ENCODE assay signal across 24 cellular contexts in genomic region chr2:11005032-11005431, GRCh38.
DNase-seq lines count a peak whose midpoint lies in the region; ATAC-seq, FAIRE-seq and TF ChIP-seq lines count a peak whose summit lies in the region.
"Had no signal": no experiment of that assay in that cellular context is flagged by ENCODE, and none has a peak within 500 bp of the region (broad histone marks: within the 10 kb centered on the region; RNA-seq: fewer than 3 reads in every experiment).

No MANE protein-coding gene starts in this region.

- no peak overlapping the region for H4K8ac ChIP-seq in H1 (ENCODE audit: extremely low read depth, insufficient read depth, low read length)

- no peak overlapping the region for H4K91ac ChIP-seq in H1 (replicated peaks; ENCODE audit: insufficient read length, low read length)

- no peak for TF ChIP-seq POLR2A in H1 (IDR thresholded peaks at IDR 0.05; ENCODE audit: control extremely low read depth in 1 of 2, low read depth in 2 of 2, low read length in 2 of 2)

- no peak for TF ChIP-seq RAD21 in H1 (IDR thresholded peaks at IDR 0.05 in 1 of 2, conservative IDR thresholded peaks at IDR 0.05 in 1 of 2; ENCODE audit: low read depth in 2 of 2, low read length in 2 of 2)

- H3K4ac ChIP-seq in H1 (replicated peaks; ENCODE audit: insufficient read length, low read depth, low read length), result no peak overlapping the region

- H3F3A ChIP-seq in neural progenitor cell (ENCODE audit: low read depth) (no peaks in the 10 kb centered on the region), MM.1S (ENCODE audit: insufficient read depth, low read length) (no peaks in the 10 kb centered on the region)

- H4K20me1 ChIP-seq in H1 (replicated peaks in 1 of 2; ENCODE audit: control insufficient read depth in 1 of 2, insufficient read depth in 2 of 2, low read length in 2 of 2), result no peaks in the 10 kb centered on the region
- no peaks in the 10 kb centered on the region for H4K20me1 ChIP-seq in neural progenitor cell (ENCODE audit: low read depth)
- no peaks in the 10 kb centered on the region for H4K20me1 ChIP-seq in MM.1S (ENCODE audit: insufficient read depth, low read length)
- H4K20me1 ChIP-seq: BLaER1 treated with 17β-estradiol and CSF1 and Interleukin-3, amounts not matched to agents 10 nM and 100 nM had no signal

- TF ChIP-seq EP300 in H1 (IDR thresholded peaks at IDR 0.05; ENCODE audit: borderline replicate concordance in 1 of 2, low read depth in 2 of 2, low read length in 2 of 2), result no peak

- H3K79me1 ChIP-seq in H1 (ENCODE audit: low read depth, low read length), result no peaks in the 10 kb centered on the region

- H3K27ac ChIP-seq in HUES48 (ENCODE audit: low read depth, low read length), result peak overlapping the region; percentile 68
- H3K27ac ChIP-seq in H1 (ENCODE audit: low read depth, low read length), result no peak overlapping the region
- H3K27ac ChIP-seq in neural progenitor cell, result no peak overlapping the region
- no peak overlapping the region for H3K27ac ChIP-seq in MM.1S (ENCODE audit: low read length)
- H3K27ac ChIP-seq in left lung, result no peak overlapping the region
- H3K27ac ChIP-seq: 22Rv1, A549, C4-2B had no signal

- H3K9me2 ChIP-seq in MM.1S (replicated peaks; ENCODE audit: insufficient read depth, low read length), result no peaks in the 10 kb centered on the region

- no peak overlapping the region for H3K4me2 ChIP-seq in H1 (ENCODE audit: insufficient read depth in 1 of 2, low read depth in 2 of 2, low read length in 2 of 2)
- H3K4me2 ChIP-seq in neural progenitor cell, result no peak overlapping the region
- H3K4me2 ChIP-seq in MM.1S (ENCODE audit: low read depth, low read length), result no peak overlapping the region
- H3K4me2 ChIP-seq: A549 had no signal

- peaks cover 39% of the 10 kb centered on the region for H3K4me1 Mint-ChIP-seq in neural progenitor cell
- H3K4me1 Mint-ChIP-seq: B cell had no signal

- CTCF ChIA-PET in H1 (lab: Charles Lee; ENCODE audit: partially characterized antibody), result interaction anchor here (0.6 to 2.3 kb wide), 7 partner anchors 16 to 173 kb away, joined by 3 to 11 read pairs (median 3); no protein-coding TSS in a partner anchor

- H2BK120ac ChIP-seq in H1 (replicated peaks; ENCODE audit: low read depth, low read length), result no peak overlapping the region

- H3K27ac Mint-ChIP-seq in neural progenitor cell, result peak overlapping the region; percentile 25
- H3K27ac Mint-ChIP-seq: B cell; CD4-positive, alpha-beta T cell; CD8-positive, alpha-beta T cell had no signal

- H3K23me2 ChIP-seq in H1 (ENCODE audit: low read depth, low read length), result no peaks in the 10 kb centered on the region

- ATAC-seq in Right ventricle myocardium inferior (no peak), left lung (no peak)
- ATAC-seq: A549; CD8-positive, alpha-beta T cell had no signal

- intact Hi-C loops in cardiac septum (cut with DNase I) (no loop called here), Right ventricle myocardium inferior (cut with DNase I) (no loop called here), left lung (cut with DNase I) (no loop called here)

- no peak overlapping the region for H2BK15ac ChIP-seq in H1 (ENCODE audit: low read length)

- no peaks in the 10 kb centered on the region for H3K36me3 Mint-ChIP-seq in neural progenitor cell
- H3K36me3 Mint-ChIP-seq: CD8-positive, alpha-beta T cell had no signal

- 89% methylated on average over 5 of the region's 5 CpGs; no CpG with 5 or more reads in 1 of the 2 experiments for WGBS in H1 (ENCODE audit: extremely low coverage in 1 of 2, insufficient coverage in 1 of 2, insufficient read length in 1 of 2, insufficient replicate concordance in 2 of 2, low coverage in 1 of 2, low lambda C conversion rate in 2 of 2, missing lambda C conversion rate in 1 of 2), 2 experiments

- no peak overlapping the region for H4K5ac ChIP-seq in H1 (ENCODE audit: insufficient read length, low read depth, low read length)

- POLR2A ChIA-PET in H1 (lab: Charles Lee; ENCODE audit: partially characterized antibody), result interaction anchor here (1.4 to 1.5 kb wide), 2 partner anchors 12 to 22 kb away, joined by 3 read pairs; no protein-coding TSS in a partner anchor

- H3K9ac ChIP-seq in HUES48 (ENCODE audit: low read depth, low read length) (no peak overlapping the region), H1 (replicated peaks in 1 of 4; ENCODE audit: extremely low read depth in 1 of 4, low read depth in 3 of 4, low read length in 3 of 4) (no peak overlapping the region), neural progenitor cell (no peak overlapping the region), MM.1S (ENCODE audit: low read length) (no peak overlapping the region)
- H3K9ac ChIP-seq: BLaER1 treated with 17β-estradiol and CSF1 and Interleukin-3, amounts not matched to agents 10 nM and 100 nM had no signal

- no peak for FAIRE-seq in H1 (lab: Jason Lieb, UNC)
- FAIRE-seq: A549, D721Med, G401.6, GM12891, GM19239 had no signal

- H3K4me3 ChIP-seq in HUES48 (ENCODE audit: low read depth, low read length) (no peak overlapping the region), H1 (ENCODE audit: extremely low read depth in 1 of 4, insufficient read depth in 2 of 4, low read depth in 3 of 4, low read length in 4 of 4) (no peak overlapping the region), neural progenitor cell (no peak overlapping the region), MM.1S (ENCODE audit: low read length) (no peak overlapping the region), left lung (no peak overlapping the region)
- H3K4me3 ChIP-seq: A549; BLaER1 treated with 17β-estradiol and CSF1 and Interleukin-3, amounts not matched to agents 10 nM and 100 nM had no signal

- TF ChIP-seq CTCF in H1 (IDR thresholded peaks at IDR 0.05; ENCODE audit: control extremely low read depth in 1 of 3, insufficient read depth in 1 of 3, low read depth in 1 of 3, low read length in 3 of 3) (no peak), neural progenitor cell (IDR thresholded peaks at IDR 0.05) (no peak), MM.1S (IDR thresholded peaks at IDR 0.05; ENCODE audit: low read length) (no peak), left lung (IDR thresholded peaks at IDR 0.05) (no peak)

- H3K18ac ChIP-seq in H1 (ENCODE audit: extremely low read depth, low read length), result no peak overlapping the region

- H2BK5ac ChIP-seq in H1 (ENCODE audit: low read depth, low read length), result 0 out of 2 replicates have a peak overlapping the region, but pooled peaks have one; percentile 60

- no peak overlapping the region for H3K4me3 Mint-ChIP-seq in neural progenitor cell
- H3K4me3 Mint-ChIP-seq: B cell; CD4-positive, alpha-beta T cell; CD8-positive, alpha-beta T cell had no signal

- H3K79me2 ChIP-seq in H1 (ENCODE audit: control insufficient read depth in 1 of 2, insufficient read depth in 2 of 2, low read length in 2 of 2) (no peaks in the 10 kb centered on the region), neural progenitor cell (ENCODE audit: low read depth) (no peaks in the 10 kb centered on the region), MM.1S (ENCODE audit: low read length) (no peaks in the 10 kb centered on the region)

- H3K4me1 ChIP-seq in HUES48 (ENCODE audit: control insufficient read depth, insufficient read depth, low read length) (peaks cover 8% of the 10 kb centered on the region; the same call in 1 of the 2 replicates), H1 (replicated peaks in 1 of 4; ENCODE audit: control insufficient read depth in 3 of 4, insufficient read depth in 4 of 4, low read length in 3 of 4) (peaks cover 0 to 4% (median 0%) of the 10 kb centered on the region in 4 experiments; a peak in 1 of 7 replicates), neural progenitor cell (no peaks in the 10 kb centered on the region), MM.1S (ENCODE audit: low read length) (no peaks in the 10 kb centered on the region), left lung (no peaks in the 10 kb centered on the region)
- H3K4me1 ChIP-seq: A549, Caco-2 had no signal

- peaks cover 20% of the 10 kb centered on the region for H3K27me3 Mint-ChIP-seq in neural progenitor cell (ENCODE audit: insufficient read depth, low read depth)

- H2BK12ac ChIP-seq in H1 (ENCODE audit: low read depth, low read length), result no peak overlapping the region

- no peaks in the 10 kb centered on the region for H3K36me3 ChIP-seq in HUES48 (ENCODE audit: control insufficient read depth, insufficient read depth, low read length)
- no peaks in the 10 kb centered on the region; a peak in 1 of 8 replicates for H3K36me3 ChIP-seq in H1 (ENCODE audit: control insufficient read depth in 2 of 4, insufficient read depth in 4 of 4, low read length in 3 of 4)
- no peaks in the 10 kb centered on the region for H3K36me3 ChIP-seq in neural progenitor cell
- H3K36me3 ChIP-seq in MM.1S (replicated peaks; ENCODE audit: insufficient read depth, low read length), result no peaks in the 10 kb centered on the region
- no peaks in the 10 kb centered on the region for H3K36me3 ChIP-seq in left lung
- H3K36me3 ChIP-seq: BLaER1 treated with 17β-estradiol and CSF1 and Interleukin-3, amounts not matched to agents 10 nM and 100 nM had no signal

- peak; percentile 53 for DNase-seq in cardiac septum (ENCODE audit: low spot score)
- DNase-seq in Right ventricle myocardium inferior (ENCODE audit: missing footprints), result no peak
- DNase-seq in H1 (ENCODE audit: low read depth in 1 of 2, low spot score in 2 of 2), result no peak
- no peak for DNase-seq in neural progenitor cell (ENCODE audit: low spot score)
- no peak for DNase-seq in stimulated activated CD4-positive, alpha-beta T cell treated with anti-CD3 and anti-CD28 coated beads, Interleukin-2, amount 100 ng/mL, for 24 hours
- DNase-seq in MM.1S, result no peak
- DNase-seq in left lung, result no peak
- DNase-seq: AML-193; Caco-2; Calu3; CD4-positive, alpha-beta T cell; CD8-positive, alpha-beta T cell; DMS79 treated with DMSO at 0.1 percent for 48 hours; GF-D8 had no signal

- H3K27me3 ChIP-seq in HUES48 (ENCODE audit: control insufficient read depth, insufficient read depth, low read length) (no peaks in the 10 kb centered on the region), H1 (replicated peaks in 1 of 4; ENCODE audit: control insufficient read depth in 3 of 4, extremely low read depth in 1 of 4, insufficient read depth in 3 of 4, low read length in 3 of 4) (no peaks in the 10 kb centered on the region), neural progenitor cell (no peaks in the 10 kb centered on the region), MM.1S (replicated peaks; ENCODE audit: insufficient read depth, low read length) (no peaks in the 10 kb centered on the region), left lung (peaks cover 0 to 9% of the 10 kb centered on the region in 2 donors)
- H3K27me3 ChIP-seq: BLaER1 treated with 17β-estradiol and CSF1 and Interleukin-3, amounts not matched to agents 10 nM and 100 nM had no signal

- H3K14ac ChIP-seq in H1 (ENCODE audit: insufficient read length), result no peak overlapping the region

- H3K56ac ChIP-seq in H1 (replicated peaks; ENCODE audit: insufficient read length, low read depth, low read length), result no peak overlapping the region

- no peak overlapping the region for H2BK20ac ChIP-seq in H1 (ENCODE audit: low read length)

- H2AFZ ChIP-seq in H1 (ENCODE audit: low read length) (no peak overlapping the region), neural progenitor cell (replicated peaks) (no peak overlapping the region), MM.1S (ENCODE audit: low read length) (no peak overlapping the region)

- H3K9me3 Mint-ChIP-seq in neural progenitor cell, result peaks cover 2% of the 10 kb centered on the region
- H3K9me3 Mint-ChIP-seq: CD4-positive, alpha-beta T cell; CD8-positive, alpha-beta T cell had no signal

- H3K9me3 ChIP-seq in HUES48 (ENCODE audit: control insufficient read depth, insufficient read depth, low read length), result peaks cover 4% of the 10 kb centered on the region
- no peaks in the 10 kb centered on the region for H3K9me3 ChIP-seq in H1 (ENCODE audit: insufficient read depth in 2 of 2, low read depth in 1 of 2, low read length in 1 of 2)
- H3K9me3 ChIP-seq in neural progenitor cell (ENCODE audit: low read depth), result no peaks in the 10 kb centered on the region
- no peaks in the 10 kb centered on the region for H3K9me3 ChIP-seq in MM.1S (replicated peaks; ENCODE audit: insufficient read depth, low read length)
- no peaks in the 10 kb centered on the region for H3K9me3 ChIP-seq in left lung
- H3K9me3 ChIP-seq: A549 had no signal

- H2AK5ac ChIP-seq in H1 (ENCODE audit: low read depth, low read length), result no peak overlapping the region

- H3K23ac ChIP-seq in H1 (ENCODE audit: insufficient read length), result no peak overlapping the region
